In the genomic region with DNA sequence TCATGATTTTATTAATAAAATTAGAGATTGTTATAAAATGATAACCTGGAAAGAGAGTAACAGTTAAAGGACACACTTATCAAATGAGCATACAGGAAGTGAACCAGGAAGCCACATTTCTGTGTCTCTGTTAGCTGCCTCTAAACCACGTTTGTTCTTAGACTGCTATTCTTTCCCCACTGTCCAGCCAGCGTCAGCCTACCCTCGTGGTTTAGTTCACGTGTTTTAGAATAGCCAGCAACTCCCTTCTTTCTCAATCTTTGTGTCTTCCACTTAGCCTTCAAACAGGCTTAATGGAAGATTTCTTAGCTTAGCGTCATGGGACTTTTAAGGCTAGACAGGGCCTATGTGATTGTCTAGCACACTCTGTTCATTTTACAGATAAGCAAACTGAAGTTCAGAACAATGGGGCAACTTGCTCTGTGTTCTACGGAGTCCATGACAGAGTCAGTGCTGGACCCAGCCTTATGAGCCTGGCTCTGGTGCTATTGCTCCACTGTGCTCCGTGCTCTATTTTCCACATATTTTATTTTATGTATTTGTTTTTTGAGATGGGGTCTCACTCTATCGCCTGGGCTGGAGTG, we compare ENCODE assay signal across 1 cellular context.
TF ChIP-seq lines count a peak whose summit lies in the region.

No MANE protein-coding gene starts in this region.

TF ChIP-seq in HEK293T, 16 proteins besides CTCF, POLR2A, EP300 and RAD21 (continued from another document):
- no peak for TF ChIP-seq FOXM1 (IDR thresholded peaks at IDR 0.05; ENCODE audit: borderline replicate concordance)
- TF ChIP-seq, protein P1, sequence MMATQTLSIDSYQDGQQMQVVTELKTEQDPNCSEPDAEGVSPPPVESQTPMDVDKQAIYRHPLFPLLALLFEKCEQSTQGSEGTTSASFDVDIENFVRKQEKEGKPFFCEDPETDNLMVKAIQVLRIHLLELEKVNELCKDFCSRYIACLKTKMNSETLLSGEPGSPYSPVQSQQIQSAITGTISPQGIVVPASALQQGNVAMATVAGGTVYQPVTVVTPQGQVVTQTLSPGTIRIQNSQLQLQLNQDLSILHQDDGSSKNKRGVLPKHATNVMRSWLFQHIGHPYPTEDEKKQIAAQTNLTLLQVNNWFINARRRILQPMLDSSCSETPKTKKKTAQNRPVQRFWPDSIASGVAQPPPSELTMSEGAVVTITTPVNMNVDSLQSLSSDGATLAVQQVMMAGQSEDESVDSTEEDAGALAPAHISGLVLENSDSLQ (IDR thresholded peaks at IDR 0.05): no peak
- TF ChIP-seq ZNF384 (IDR thresholded peaks at IDR 0.05): no peak
- no peak for TF ChIP-seq TARDBP (IDR thresholded peaks at IDR 0.05)
- TF ChIP-seq LEF1 (IDR thresholded peaks at IDR 0.05; ENCODE audit: borderline replicate concordance): no peak
- TF ChIP-seq ELF4 (IDR thresholded peaks at IDR 0.05): no peak
- no peak for TF ChIP-seq FOXK2 (IDR thresholded peaks at IDR 0.05)
- TF ChIP-seq BHLHE40 (IDR thresholded peaks at IDR 0.05; ENCODE audit: borderline replicate concordance): no peak
- TF ChIP-seq FOXA1 (IDR thresholded peaks at IDR 0.05): no peak
- TF ChIP-seq HDGF (IDR thresholded peaks at IDR 0.05; ENCODE audit: borderline replicate concordance): no peak
- no peak for TF ChIP-seq ARNT (IDR thresholded peaks at IDR 0.05)
